Comparison of ENCODE assay signal across 28 cellular contexts in genomic region chr2:200852605-200853004, GRCh38. TPM values are rescaled to one million over a fixed set of nuclear protein-coding genes. Genes with fewer than 3 reads are reported as not detected.
DNase-seq lines count a peak whose midpoint lies in the region; ATAC-seq and TF ChIP-seq lines count a peak whose summit lies in the region.
"Had no signal": no experiment of that assay in that cellular context is flagged by ENCODE, and none has a peak within 500 bp of the region (broad histone marks: within the 10 kb centered on the region; RNA-seq: fewer than 3 reads in every experiment).

No MANE protein-coding gene starts in this region.

- POLR2A ChIA-PET in CD8-positive, alpha-beta T cell (lab: Charles Lee): interaction anchor here (0.8 to 4.4 kb wide), 6 partner anchors 9 to 408 kb away, joined by 3 to 29 read pairs (median 3); partner anchors contain the start of genes CASP8 and CLK1

- intact Hi-C loops in activated CD4-positive, alpha-beta T cell treated with anti-CD3 and anti-CD28 coated beads, Interleukin-2, amount 10 ng/mL, durations not matched to agents 24 days and 14 days (cut with micrococcal nuclease): no loop called here
- intact Hi-C loops in CD8-positive, alpha-beta T cell (cut with DNase I, micrococcal nuclease): loop anchor here in 1 of 2 experiments (1.0 kb wide), 1 partner anchor 10 kb away; no protein-coding TSS in a partner anchor
- intact Hi-C loops in natural killer cell (cut with micrococcal nuclease): no loop called here
- intact Hi-C loops in tibial artery (cut with DNase I; ENCODE audit: low total_unique reads): no loop called here

- ATAC-seq in CD8-positive, alpha-beta T cell: no peak
- ATAC-seq in central memory CD8-positive, alpha-beta T cell (replicated peaks; ENCODE audit: extremely low read depth, poor library complexity, severe bottlenecking): no peak
- no peak for ATAC-seq in natural killer cell
- ATAC-seq: body of pancreas; lower lobe of right lung; mucosa of descending colon; PC-3; stimulated activated naive CD8-positive, alpha-beta T cell treated with anti-CD3 and anti-CD28 coated beads, Interleukin-15, Interleukin-2, amounts not matched to agents 100 U/mL and 50 U/mL, for 24 hours had no signal

- H3K4me1 Mint-ChIP-seq in activated CD4-positive, alpha-beta T cell treated with anti-CD3 and anti-CD28 coated beads, Interleukin-2, amount 10 ng/mL, durations not matched to agents 24 days and 14 days: peaks cover 13% of the 10 kb centered on the region
- H3K4me1 Mint-ChIP-seq in CD8-positive, alpha-beta T cell (ENCODE audit: low read depth): peaks cover 18% of the 10 kb centered on the region
- peaks cover 30% of the 10 kb centered on the region for H3K4me1 Mint-ChIP-seq in central memory CD8-positive, alpha-beta T cell
- H3K4me1 Mint-ChIP-seq in natural killer cell: peaks cover 25 to 42% of the 10 kb centered on the region in 2 donors
- H3K4me1 Mint-ChIP-seq in type B pancreatic cell (ENCODE audit: unreplicated experiment): no peaks in the 10 kb centered on the region

- peaks cover 63% of the 10 kb centered on the region for H3K36me3 ChIP-seq in CD8-positive, alpha-beta T cell (ENCODE audit: insufficient read depth, low read length)
- H3K36me3 ChIP-seq in tibial artery: peaks cover 72 to 76% (median 75%) of the 10 kb centered on the region in 3 donors

- DNase-seq in activated CD4-positive, alpha-beta T cell treated with anti-CD3 and anti-CD28 coated beads, Interleukin-2, amount 10 ng/mL, durations not matched to agents 24 days and 14 days: no peak
- DNase-seq in activated CD4-positive, alpha-beta T cell treated with anti-CD3 and anti-CD28 coated beads for 48 hours: no peak
- DNase-seq in CD8-positive, alpha-beta T cell: no peak
- DNase-seq in central memory CD8-positive, alpha-beta T cell (ENCODE audit: low spot score in 2 of 2): no peak
- DNase-seq in natural killer cell: no peak
- DNase-seq in tibial artery: no peak
- no peak for DNase-seq in NCI-H2227 treated with DMSO at 0.1 percent for 48 hours (lab: John Stamatoyannopoulos, UW)
- DNase-seq in type B pancreatic cell (ENCODE audit: extremely low spot score, unreplicated experiment): no peak
- DNase-seq: activated CD4-positive, CD25-positive, alpha-beta regulatory T cell treated with anti-CD3 and anti-CD28 coated beads, Interleukin-2, amount 50 U/mL, for 72 hours; activated T-cell treated with anti-CD3 and anti-CD28 coated beads, Interleukin-2, amount 50 U/mL, for 48 hours; adrenal gland; body of pancreas; DMS 273 treated with DMSO at 0.1 percent for 48 hours; EL; KBM-7; kidney glomerular epithelial cell; lower lobe of right lung; mucosa of descending colon; NCI-H1930; NCI-H524 treated with DMSO at 0.1 percent for 48 hours; NK-92 treated with Interleukin-12 subunit alpha and Interleukin-12 subunit beta, amount 100 ng/mL, for 24 hours; PC-3; stimulated activated naive CD8-positive, alpha-beta T cell treated with anti-CD3 and anti-CD28 coated beads, Interleukin-15, Interleukin-2, amounts not matched to agents 100 U/mL and 50 U/mL, for 24 hours; T-helper 1 cell had no signal

- H3K4me1 ChIP-seq in CD8-positive, alpha-beta T cell (ENCODE audit: insufficient read depth, low read length): peaks cover 6% of the 10 kb centered on the region
- H3K4me1 ChIP-seq in tibial artery: peaks cover 0 to 25% (median 3%) of the 10 kb centered on the region in 4 donors
- H3K4me1 ChIP-seq: parathyroid adenoma had no signal

- no peaks in the 10 kb centered on the region for H3K27me3 Mint-ChIP-seq in activated CD4-positive, alpha-beta T cell treated with anti-CD3 and anti-CD28 coated beads, Interleukin-2, amount 10 ng/mL, durations not matched to agents 24 days and 14 days
- no peaks in the 10 kb centered on the region for H3K27me3 Mint-ChIP-seq in CD8-positive, alpha-beta T cell (ENCODE audit: low read depth)
- H3K27me3 Mint-ChIP-seq in central memory CD8-positive, alpha-beta T cell: no peaks in the 10 kb centered on the region
- H3K27me3 Mint-ChIP-seq in natural killer cell (ENCODE audit: low read depth in 2 of 2) (no peaks in the 10 kb centered on the region), type B pancreatic cell (no peaks in the 10 kb centered on the region)
- H3K27me3 Mint-ChIP-seq: dendritic cell treated with granulocyte-macrophage colony-stimulating factor and Interleukin-4, amounts not matched to agents 40 ng/mL and 50 ng/mL, for 4 days had no signal

- peak overlapping the region; percentile 29 for H3K27ac Mint-ChIP-seq in activated CD4-positive, alpha-beta T cell treated with anti-CD3 and anti-CD28 coated beads, Interleukin-2, amount 10 ng/mL, durations not matched to agents 24 days and 14 days
- H3K27ac Mint-ChIP-seq in CD8-positive, alpha-beta T cell: peak overlapping the region; percentile 23
- H3K27ac Mint-ChIP-seq in central memory CD8-positive, alpha-beta T cell (ENCODE audit: low read depth): peak overlapping the region; percentile 64
- peak overlapping the region; percentile 80 to 84 for H3K27ac Mint-ChIP-seq in natural killer cell
- no peak overlapping the region for H3K27ac Mint-ChIP-seq in type B pancreatic cell
- H3K27ac Mint-ChIP-seq: dendritic cell treated with granulocyte-macrophage colony-stimulating factor and Interleukin-4, amounts not matched to agents 40 ng/mL and 50 ng/mL, for 4 days had no signal

- no peaks in the 10 kb centered on the region for H3K9me3 ChIP-seq in CD8-positive, alpha-beta T cell (ENCODE audit: low read length)
- no peaks in the 10 kb centered on the region for H3K9me3 ChIP-seq in tibial artery
- H3K9me3 ChIP-seq: adrenal gland, body of pancreas, lower lobe of right lung, mucosa of descending colon, right atrium auricular region had no signal

- peaks cover 56% of the 10 kb centered on the region for H3K36me3 Mint-ChIP-seq in activated CD4-positive, alpha-beta T cell treated with anti-CD3 and anti-CD28 coated beads, Interleukin-2, amount 10 ng/mL, durations not matched to agents 24 days and 14 days (ENCODE audit: low read depth)
- H3K36me3 Mint-ChIP-seq in CD8-positive, alpha-beta T cell: peaks cover 73% of the 10 kb centered on the region
- H3K36me3 Mint-ChIP-seq in central memory CD8-positive, alpha-beta T cell (ENCODE audit: insufficient read depth): peaks cover 75% of the 10 kb centered on the region
- H3K36me3 Mint-ChIP-seq in natural killer cell: peaks cover 43% of the 10 kb centered on the region
- H3K36me3 Mint-ChIP-seq in type B pancreatic cell: peaks cover 42% of the 10 kb centered on the region

- no peaks in the 10 kb centered on the region for H3K27me3 ChIP-seq in CD8-positive, alpha-beta T cell (ENCODE audit: insufficient read depth, low read length)
- no peaks in the 10 kb centered on the region for H3K27me3 ChIP-seq in tibial artery
- H3K27me3 ChIP-seq: adrenal gland, body of pancreas, right atrium auricular region had no signal

- no peak overlapping the region for H3K27ac ChIP-seq in CD8-positive, alpha-beta T cell (ENCODE audit: low read depth, low read length)
- no peak overlapping the region for H3K27ac ChIP-seq in tibial artery
- H3K27ac ChIP-seq: adrenal gland, body of pancreas, lower lobe of right lung, parathyroid adenoma, right atrium auricular region had no signal

- no peak for TF ChIP-seq CTCF in CD8-positive, alpha-beta T cell (IDR thresholded peaks at IDR 0.05)
- TF ChIP-seq CTCF in natural killer cell (IDR thresholded peaks at IDR 0.05) (no peak), tibial artery (IDR thresholded peaks at IDR 0.05) (no peak), type B pancreatic cell (conservative IDR thresholded peaks at IDR 0.05) (no peak)

- H3K4me3 ChIP-seq in CD8-positive, alpha-beta T cell (ENCODE audit: low read depth, low read length): no peak overlapping the region
- no peak overlapping the region for H3K4me3 ChIP-seq in tibial artery
- H3K4me3 ChIP-seq: adrenal gland, body of pancreas, lower lobe of right lung, mucosa of descending colon, right atrium auricular region, smooth muscle cell had no signal

- no peaks in the 10 kb centered on the region for H3K9me3 Mint-ChIP-seq in activated CD4-positive, alpha-beta T cell treated with anti-CD3 and anti-CD28 coated beads, Interleukin-2, amount 10 ng/mL, durations not matched to agents 24 days and 14 days
- H3K9me3 Mint-ChIP-seq in CD8-positive, alpha-beta T cell: no peaks in the 10 kb centered on the region
- H3K9me3 Mint-ChIP-seq in central memory CD8-positive, alpha-beta T cell: no peaks in the 10 kb centered on the region
- H3K9me3 Mint-ChIP-seq in natural killer cell (no peaks in the 10 kb centered on the region), type B pancreatic cell (no peaks in the 10 kb centered on the region)
- H3K9me3 Mint-ChIP-seq: dendritic cell treated with granulocyte-macrophage colony-stimulating factor and Interleukin-4, amounts not matched to agents 40 ng/mL and 50 ng/mL, for 4 days had no signal

- H3K4me3 Mint-ChIP-seq in activated CD4-positive, alpha-beta T cell treated with anti-CD3 and anti-CD28 coated beads, Interleukin-2, amount 10 ng/mL, durations not matched to agents 24 days and 14 days: no peak overlapping the region
- no peak overlapping the region for H3K4me3 Mint-ChIP-seq in CD8-positive, alpha-beta T cell
- no peak overlapping the region for H3K4me3 Mint-ChIP-seq in central memory CD8-positive, alpha-beta T cell
- peak overlapping the region; percentile 2 for H3K4me3 Mint-ChIP-seq in natural killer cell
- no peak overlapping the region for H3K4me3 Mint-ChIP-seq in type B pancreatic cell
- H3K4me3 Mint-ChIP-seq: dendritic cell treated with granulocyte-macrophage colony-stimulating factor and Interleukin-4, amounts not matched to agents 40 ng/mL and 50 ng/mL, for 4 days had no signal

- CTCF ChIA-PET in CD8-positive, alpha-beta T cell (lab: Charles Lee): interaction anchor here (1.1 kb wide), 1 partner anchor 49 kb away, joined by 3 read pairs; no protein-coding TSS in a partner anchor

RNA-seq across cellular contexts. Expression of gene CLK1, which starts 11.9 kb away (rescaled TPM):
- 99.3 and 100 TPM in 2 replicates for total RNA-seq in activated CD4-positive, alpha-beta T cell treated with anti-CD3 and anti-CD28 coated beads, Interleukin-2, amount 10 ng/mL, durations not matched to agents 24 days and 14 days
- total RNA-seq in CD8-positive, alpha-beta T cell: 1,000 to 10,000 TPM; 1,353 to 1,404 TPM
- 1,000 to 10,000 TPM in 2 of 3 donors, 100 to 1,000 TPM in 1; 975 to 1,296 (median 1,070) TPM for total RNA-seq in natural killer cell
- 100 and 106 TPM in 2 replicates for total RNA-seq in type B pancreatic cell (ENCODE audit: low replicate concordance)

RNA-seq across cellular contexts. Expression of gene PPIL3, which starts 36.3 kb away (rescaled TPM):
- 52.6 and 52.8 TPM in 2 replicates for total RNA-seq in activated CD4-positive, alpha-beta T cell treated with anti-CD3 and anti-CD28 coated beads, Interleukin-2, amount 10 ng/mL, durations not matched to agents 24 days and 14 days
- 10 to 100 TPM; 48.6 to 51.0 TPM for total RNA-seq in CD8-positive, alpha-beta T cell
- 10 to 100 TPM; 30.0 to 39.9 (median 33.3) TPM for total RNA-seq in natural killer cell
- 37.2 and 47.2 TPM in 2 replicates for total RNA-seq in type B pancreatic cell (ENCODE audit: low replicate concordance)

RNA-seq across cellular contexts. Expression of gene NIF3L1, which starts 36.6 kb away (rescaled TPM):
- total RNA-seq in activated CD4-positive, alpha-beta T cell treated with anti-CD3 and anti-CD28 coated beads, Interleukin-2, amount 10 ng/mL, durations not matched to agents 24 days and 14 days: 30.7 and 33.4 TPM in 2 replicates
- total RNA-seq in CD8-positive, alpha-beta T cell: 1 to 10 TPM; 3.8 to 4.9 TPM
- total RNA-seq in natural killer cell: 10 to 100 TPM in 1 of 3 donors, 1 to 10 TPM in 2; 8.8 to 13.3 (median 9.6) TPM
- 27.4 and 36.3 TPM in 2 replicates for total RNA-seq in type B pancreatic cell (ENCODE audit: low replicate concordance)

RNA-seq across cellular contexts. Expression of gene BZW1, which starts 40.9 kb away (rescaled TPM):
- total RNA-seq in activated CD4-positive, alpha-beta T cell treated with anti-CD3 and anti-CD28 coated beads, Interleukin-2, amount 10 ng/mL, durations not matched to agents 24 days and 14 days: 489 and 490 TPM in 2 replicates
- 100 to 1,000 TPM; 330 to 338 TPM for total RNA-seq in CD8-positive, alpha-beta T cell
- 100 to 1,000 TPM; 393 to 417 (median 411) TPM for total RNA-seq in natural killer cell
- 254 and 275 TPM in 2 replicates for total RNA-seq in type B pancreatic cell (ENCODE audit: low replicate concordance)
